In the genomic region with DNA sequence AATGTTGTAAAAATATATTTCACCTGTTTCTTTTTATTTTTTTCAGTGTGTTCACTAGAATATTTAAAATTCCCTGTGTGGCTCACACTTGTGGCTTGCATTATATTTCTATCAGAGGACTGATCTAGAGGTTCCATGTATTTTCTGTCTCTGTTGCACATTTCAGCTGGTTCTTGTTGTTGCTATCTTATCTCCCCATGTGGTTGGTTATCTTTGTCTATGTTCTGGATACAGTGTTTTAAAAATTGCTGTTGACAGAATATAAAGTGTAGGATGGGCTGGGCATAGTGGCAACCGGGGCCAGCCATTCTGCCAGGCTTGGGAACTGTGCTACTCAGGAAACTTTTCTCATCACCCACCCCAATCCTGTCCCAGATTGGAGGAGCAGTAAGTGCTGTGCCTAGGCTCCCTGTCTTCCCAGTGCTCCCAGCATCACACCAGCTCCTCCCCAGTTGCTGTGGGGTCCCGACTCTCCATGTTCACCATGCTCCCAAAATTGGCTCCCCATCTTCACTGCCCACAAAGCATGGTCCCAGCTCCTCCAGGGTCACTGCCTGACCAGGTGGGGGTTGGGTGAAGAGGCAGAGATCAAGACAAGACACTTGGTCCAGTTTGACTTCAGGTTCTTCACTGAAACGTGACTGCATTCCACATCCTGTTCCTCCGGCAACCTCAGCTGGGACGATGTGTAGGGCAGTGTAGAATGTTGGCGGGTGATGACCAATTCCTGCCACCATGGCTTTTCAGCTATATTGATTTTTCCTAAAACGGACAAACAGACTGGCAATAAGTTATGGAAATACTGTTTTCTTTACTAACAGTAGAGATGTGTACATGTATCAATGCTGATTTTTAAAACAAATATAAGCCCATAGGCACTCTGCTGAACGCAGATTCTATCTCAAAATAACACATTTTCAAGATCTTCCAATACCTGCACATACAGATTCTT, we compare ENCODE assay signal across 1 cellular context.
TF ChIP-seq lines count a peak whose summit lies in the region.

No MANE protein-coding gene starts in this region.

TF ChIP-seq in HepG2, 621 proteins besides CTCF, POLR2A, EP300 and RAD21:
- TF ChIP-seq BCL6 (CRISPR knock-in tag; IDR thresholded peaks at IDR 0.05) = peak; percentile 78
